In genomic region chr1:12124693-12125421, GRCh38 we compare ENCODE assay signal across 7 cellular contexts. TPM values are rescaled to one million over a fixed set of nuclear protein-coding genes. Genes with fewer than 3 reads are reported as not detected.
DNase-seq lines count a peak whose midpoint lies in the region; FAIRE-seq and TF ChIP-seq lines count a peak whose summit lies in the region.

No MANE protein-coding gene starts in this region.

- H3K27me3 ChIP-seq in breast epithelium = no peaks in the 10 kb centered on the region

- intact Hi-C loops in breast epithelium (cut with DNase I; ENCODE audit: low total_unique reads) (loop anchor here (10.0 kb wide), 1 partner anchor 1740 kb away; no protein-coding TSS in a partner anchor), kidney (cut with DNase I) (loop anchor here (5.0 kb wide), 1 partner anchor 82 kb away; no protein-coding TSS in a partner anchor)

- H3K4me3 ChIP-seq in breast epithelium = no peak overlapping the region
- H3K4me3 ChIP-seq in kidney (ENCODE audit: low read length in 2 of 2) = no peak overlapping the region

- H3K4me1 ChIP-seq in breast epithelium (no peaks in the 10 kb centered on the region), kidney (ENCODE audit: control insufficient read depth in 1 of 2, insufficient read depth in 1 of 2, low read depth in 1 of 2, low read length in 2 of 2) (peaks cover 0 to 3% of the 10 kb centered on the region in 2 donors)

- H3K27ac ChIP-seq in VCaP (no peak overlapping the region), breast epithelium (peak overlapping the region in 1 of 2 donors; percentile 58), kidney (ENCODE audit: low read depth in 2 of 2, low read length in 2 of 2) (no peak overlapping the region)

- FAIRE-seq in kidney (lab: Jason Lieb, UNC) = peak; percentile 91

- H3K9me3 ChIP-seq in breast epithelium = no peaks in the 10 kb centered on the region
- H3K9me3 ChIP-seq in kidney (ENCODE audit: control insufficient read depth in 1 of 2, low read length in 2 of 2) = no peaks in the 10 kb centered on the region

- DNase-seq in NCI-H128 (lab: John Stamatoyannopoulos, UW; ENCODE audit: unreplicated experiment) (peak; percentile 56), breast epithelium (ENCODE audit: low spot score in 2 of 2) (peak; percentile 66 to 75), kidney (peak; percentile 85), NCI-H774 (lab: John Stamatoyannopoulos, UW) (no peak)
- peak; percentile 60 to 72 (median 66) for DNase-seq in stimulated activated CD4-positive, alpha-beta T cell treated with anti-CD3 and anti-CD28 coated beads, Interleukin-1b, Interleukin-23, amount 100 ng/mL, for 24 hours (ENCODE audit: low read depth in 4 of 4, low spot score in 1 of 4)

- TF ChIP-seq POLR2A in breast epithelium (IDR thresholded peaks at IDR 0.05) = no peak

- TF ChIP-seq CTCF in GM12872 (IDR thresholded peaks at IDR 0.05; ENCODE audit: insufficient read depth, low read depth, low read length) (peak; percentile 95), VCaP (conservative IDR thresholded peaks at IDR 0.05) (peak; percentile 95), breast epithelium (IDR thresholded peaks at IDR 0.05) (peak; percentile 84 to 99 (median 96)), kidney (IDR thresholded peaks at IDR 0.05; ENCODE audit: borderline replicate concordance, extremely low read depth, insufficient read depth) (peak; percentile 98)

- H3K9ac ChIP-seq in kidney (ENCODE audit: low read length in 2 of 2) = no peak overlapping the region

- H3K36me3 ChIP-seq in breast epithelium (no peaks in the 10 kb centered on the region), kidney (ENCODE audit: control insufficient read depth in 1 of 2, insufficient read depth in 2 of 2, low read length in 2 of 2) (no peaks in the 10 kb centered on the region)

RNA-seq across cellular contexts. Expression of gene TNFRSF1B, which starts 41.9 kb away (rescaled TPM):
- total RNA-seq in breast epithelium (10 to 100 TPM; 25.0 to 48.8 (median 35.1) TPM), kidney (47.1 TPM)
- 7.7 TPM for polyA plus RNA-seq in kidney (ENCODE audit: insufficient read depth, low read depth, low replicate concordance)
